Comparison of ENCODE assay signal across 30 cellular contexts in the genomic region with DNA sequence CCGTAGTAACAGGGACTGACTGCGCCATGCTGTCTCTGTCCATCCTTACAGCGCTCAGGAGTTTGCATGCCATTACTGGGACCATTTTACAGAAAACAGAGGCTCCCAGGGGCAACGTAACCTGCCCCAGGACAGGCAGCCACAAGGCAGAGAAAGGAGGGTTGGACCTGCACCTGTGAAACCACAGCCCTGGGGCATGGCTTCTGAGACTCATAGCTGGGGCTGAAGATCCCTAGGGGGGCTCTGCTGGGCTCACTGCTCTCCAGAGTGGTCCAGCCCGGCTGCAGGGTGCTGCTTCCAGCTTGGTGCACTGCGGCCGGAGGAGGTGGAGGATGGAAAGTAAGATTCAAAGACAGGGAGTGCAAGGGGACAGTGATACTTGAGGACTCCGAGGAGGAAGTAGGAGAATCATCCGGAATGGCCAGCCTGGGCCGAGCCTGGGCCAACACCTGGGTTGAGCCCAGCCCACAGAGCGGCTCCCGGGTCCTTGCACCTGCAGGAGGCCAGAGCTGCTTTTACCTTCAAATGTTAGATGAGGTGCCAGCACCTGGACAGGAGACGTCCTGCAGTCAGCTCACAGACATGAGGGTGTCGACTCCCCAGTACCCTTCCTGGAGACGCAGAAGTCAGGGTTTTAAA.
DNase-seq lines count a peak whose midpoint lies in the region; ATAC-seq, FAIRE-seq and TF ChIP-seq lines count a peak whose summit lies in the region.
"Had no signal": no experiment of that assay in that cellular context is flagged by ENCODE, and none has a peak within 500 bp of the region (broad histone marks: within the 10 kb centered on the region; RNA-seq: fewer than 3 reads in every experiment).

No MANE protein-coding gene starts in this region.

- no peak overlapping the region for H3K14ac ChIP-seq in H1 (ENCODE audit: insufficient read length)

- no peak for FAIRE-seq in H1 (lab: Jason Lieb, UNC)
- FAIRE-seq: A204.1 had no signal

- peak overlapping the region; percentile 99 for H2BK5ac ChIP-seq in H1 (ENCODE audit: low read depth, low read length)

- peak overlapping the region; percentile 98 for H2BK12ac ChIP-seq in H1 (ENCODE audit: low read depth, low read length)

- H3K4me3 ChIP-seq in BLaER1 = no peak overlapping the region
- H3K4me3 ChIP-seq in HUES6 (ENCODE audit: low read depth, low read length) = no peak overlapping the region
- H3K4me3 ChIP-seq in H1 (ENCODE audit: extremely low read depth in 1 of 4, insufficient read depth in 2 of 4, low read depth in 3 of 4, low read length in 4 of 4) = no peak overlapping the region
- peak overlapping the region; percentile 57 for H3K4me3 ChIP-seq in neural cell (ENCODE audit: low read length)
- H3K4me3 ChIP-seq in CD4-positive, alpha-beta memory T cell (ENCODE audit: low read length in 2 of 2) = no peak overlapping the region
- H3K4me3 ChIP-seq: gastrocnemius medialis, lung, smooth muscle cell, suprapubic skin, upper lobe of right lung had no signal

- DNase-seq in H1 (ENCODE audit: low read depth in 1 of 2, low spot score in 2 of 2) (no peak), GM10266 (ENCODE audit: extremely low spot score) (no peak)
- DNase-seq in stimulated activated CD4-positive, alpha-beta T cell treated with anti-CD3 and anti-CD28 coated beads, Interleukin-12 subunit alpha, Interleukin-12 subunit beta, amount 100 ng/mL, for 4 hours = no peak
- DNase-seq in CD4-positive, alpha-beta memory T cell = no peak
- DNase-seq: activated CD4-positive, alpha-beta memory T cell treated with anti-CD3 and anti-CD28 coated beads for 36 hours; activated CD4-positive, alpha-beta T cell treated with anti-CD3 and anti-CD28 coated beads for 1 hour; activated naive CD4-positive, alpha-beta T cell treated with Interleukin-2 at 50 U/mL for 16 hours; activated T-cell treated with anti-CD3 and anti-CD28 coated beads, Interleukin-2, amount 50 U/mL, for 72 hours; cerebellar nuclear complex; dermis blood vessel endothelial cell; gastrocnemius medialis; MM.1S; NCI-H1930; NCI-H2171 treated with DMSO at 0.1 percent for 48 hours; NCI-H510A treated with DMSO at 0.1 percent for 48 hours; PC-3; Right ventricle myocardium superior; stimulated activated CD4-positive, alpha-beta T cell treated with anti-CD3 and anti-CD28 coated beads, Interleukin-1b, Interleukin-23, amount 100 ng/mL, for 48 hours; stimulated activated naive CD4-positive, alpha-beta T cell treated with Interleukin-2 at 50 U/mL for 16 hours had no signal

- TF ChIP-seq EP300 in H1 (IDR thresholded peaks at IDR 0.05; ENCODE audit: borderline replicate concordance in 1 of 2, low read depth in 2 of 2, low read length in 2 of 2) (no peak), neural cell (conservative IDR thresholded peaks at IDR 0.05; ENCODE audit: poor library complexity, severe bottlenecking) (no peak)

- H3K36me3 ChIP-seq in BLaER1 (no peaks in the 10 kb centered on the region), HUES6 (ENCODE audit: control insufficient read depth, insufficient read depth, low read length) (no peaks in the 10 kb centered on the region), H1 (ENCODE audit: control insufficient read depth in 2 of 4, insufficient read depth in 4 of 4, low read length in 3 of 4) (no peaks in the 10 kb centered on the region), neural cell (ENCODE audit: insufficient read depth, low read length) (no peaks in the 10 kb centered on the region)
- no peaks in the 10 kb centered on the region for H3K36me3 ChIP-seq in CD4-positive, alpha-beta memory T cell (ENCODE audit: insufficient read depth, low read length)
- H3K36me3 ChIP-seq: gastrocnemius medialis, suprapubic skin, upper lobe of right lung had no signal

- H3K9me3 Mint-ChIP-seq in CD4-positive, alpha-beta memory T cell = peaks cover 0 to 11% (median under 1%) of the 10 kb centered on the region in 8 donors
- H3K9me3 Mint-ChIP-seq: activated CD4-positive, alpha-beta memory T cell treated with anti-CD3 and anti-CD28 coated beads for 36 hours; activated T-cell treated with anti-CD3 and anti-CD28 coated beads, Interleukin-2, amount 50 U/mL, for 72 hours; natural killer cell treated with Interleukin-12 subunit alpha and Interleukin-12 subunit beta and Interleukin-15 and Interleukin-18, amount 100 ng/mL, for 72 hours had no signal

- ATAC-seq in HG03159 (IDR thresholded peaks at IDR 0.05; ENCODE audit: unreplicated experiment) = no peak
- ATAC-seq: activated T-cell treated with anti-CD3 and anti-CD28 coated beads, Interleukin-2, amount 50 U/mL, for 72 hours; gastrocnemius medialis; natural killer cell treated with Interleukin-12 subunit alpha and Interleukin-12 subunit beta and Interleukin-15 and Interleukin-18, amount 100 ng/mL, for 72 hours; PC-3; upper lobe of right lung had no signal

- H3K4me2 ChIP-seq in BLaER1 (peak overlapping the region; percentile 35; the same call in 1 of the 2 replicates), H1 (ENCODE audit: insufficient read depth in 1 of 2, low read depth in 2 of 2, low read length in 2 of 2) (peak overlapping the region in 1 of 2 experiments; percentile 56; a peak in 1 of 4 replicates), neural cell (ENCODE audit: low read length) (peak overlapping the region; percentile 43)

- H4K20me1 ChIP-seq in BLaER1 = no peaks in the 10 kb centered on the region
- no peaks in the 10 kb centered on the region for H4K20me1 ChIP-seq in H1 (replicated peaks in 1 of 2; ENCODE audit: control insufficient read depth in 1 of 2, insufficient read depth in 2 of 2, low read length in 2 of 2)
- peaks cover 2% of the 10 kb centered on the region for H4K20me1 ChIP-seq in neural cell (ENCODE audit: insufficient read depth)

- H3K23ac ChIP-seq in H1 (ENCODE audit: insufficient read length) = no peak overlapping the region

- no peak for TF ChIP-seq RAD21 in H1 (IDR thresholded peaks at IDR 0.05 in 1 of 2, conservative IDR thresholded peaks at IDR 0.05 in 1 of 2; ENCODE audit: low read depth in 2 of 2, low read length in 2 of 2)
- no peak for TF ChIP-seq RAD21 in neural cell (conservative IDR thresholded peaks at IDR 0.05)

- H3F3A ChIP-seq in neural cell (ENCODE audit: insufficient read depth, low read length, poor library complexity, severe bottlenecking) = peaks cover 10% of the 10 kb centered on the region

- 88% methylated on average over 15 of the region's 15 CpGs; no CpG with 5 or more reads in 1 of the 2 experiments for WGBS in H1 (ENCODE audit: extremely low coverage in 1 of 2, insufficient coverage in 1 of 2, insufficient read length in 1 of 2, insufficient replicate concordance in 2 of 2, low coverage in 1 of 2, low lambda C conversion rate in 2 of 2, missing lambda C conversion rate in 1 of 2), 2 experiments

- no peaks in the 10 kb centered on the region for H3K9me2 ChIP-seq in neural cell (ENCODE audit: insufficient read depth, low read length)

- H3K9ac ChIP-seq in BLaER1 (no peak overlapping the region), HUES6 (ENCODE audit: low read length) (peak overlapping the region; percentile 74), H1 (replicated peaks in 1 of 4; ENCODE audit: extremely low read depth in 1 of 4, low read depth in 3 of 4, low read length in 3 of 4) (0 out of 7 replicates have a peak overlapping the region, but pooled peaks of 1 of the 4 experiments have one; percentile 28), neural cell (ENCODE audit: low read length) (peak overlapping the region; percentile 55)
- H3K9ac ChIP-seq: parathyroid adenoma had no signal

- H3K79me1 ChIP-seq in H1 (ENCODE audit: low read depth, low read length) = peaks cover 3% of the 10 kb centered on the region; the same call in 1 of the 2 replicates

- no peaks in the 10 kb centered on the region for H3K4me1 Mint-ChIP-seq in CD4-positive, alpha-beta memory T cell

- no peaks in the 10 kb centered on the region for H3K79me2 ChIP-seq in H1 (ENCODE audit: control insufficient read depth in 1 of 2, insufficient read depth in 2 of 2, low read length in 2 of 2)
- H3K79me2 ChIP-seq in neural cell (replicated peaks; ENCODE audit: insufficient read depth, low read length) = no peaks in the 10 kb centered on the region
- H3K79me2 ChIP-seq: parathyroid adenoma had no signal

- H3K23me2 ChIP-seq in H1 (ENCODE audit: low read depth, low read length) = no peaks in the 10 kb centered on the region

- peak overlapping the region; percentile 99 for H3K18ac ChIP-seq in H1 (ENCODE audit: extremely low read depth, low read length)

- no peaks in the 10 kb centered on the region for H3K9me3 ChIP-seq in BLaER1
- no peaks in the 10 kb centered on the region for H3K9me3 ChIP-seq in HUES6 (ENCODE audit: control insufficient read depth, insufficient read depth, low read depth, low read length)
- no peaks in the 10 kb centered on the region for H3K9me3 ChIP-seq in H1 (ENCODE audit: insufficient read depth in 2 of 2, low read depth in 1 of 2, low read length in 1 of 2)
- no peaks in the 10 kb centered on the region for H3K9me3 ChIP-seq in neural cell (ENCODE audit: low read length)
- H3K9me3 ChIP-seq in CD4-positive, alpha-beta memory T cell (ENCODE audit: control insufficient read depth in 1 of 2, low read length in 2 of 2) = no peaks in the 10 kb centered on the region
- H3K9me3 ChIP-seq: gastrocnemius medialis, suprapubic skin, upper lobe of right lung had no signal

- H2BK15ac ChIP-seq in H1 (ENCODE audit: low read length) = peak overlapping the region; percentile 82

- H4K8ac ChIP-seq in H1 (ENCODE audit: extremely low read depth, insufficient read depth, low read length) = no peak overlapping the region

- H3K27me3 ChIP-seq in BLaER1 = no peaks in the 10 kb centered on the region
- H3K27me3 ChIP-seq in HUES6 (ENCODE audit: control insufficient read depth, insufficient read depth, low read length) = no peaks in the 10 kb centered on the region
- no peaks in the 10 kb centered on the region for H3K27me3 ChIP-seq in H1 (replicated peaks in 1 of 4; ENCODE audit: control insufficient read depth in 3 of 4, extremely low read depth in 1 of 4, insufficient read depth in 3 of 4, low read length in 3 of 4)
- H3K27me3 ChIP-seq in neural cell (ENCODE audit: insufficient read depth, low read depth, low read length) = no peaks in the 10 kb centered on the region
- H3K27me3 ChIP-seq in CD4-positive, alpha-beta memory T cell (ENCODE audit: insufficient read depth, low read length) = no peaks in the 10 kb centered on the region

- H2BK20ac ChIP-seq in H1 (ENCODE audit: low read length) = peak overlapping the region; percentile 99

- POLR2A ChIA-PET in H1 (lab: Charles Lee; ENCODE audit: partially characterized antibody) = interaction anchor here (0.7 to 4.2 kb wide), 6 partner anchors 17 to 82 kb away, joined by 3 to 25 read pairs (median 3); no protein-coding TSS in a partner anchor
- POLR2A ChIA-PET in CD4-positive, alpha-beta memory T cell (lab: Charles Lee; ENCODE audit: partially characterized antibody) = no interaction called here

- peak overlapping the region; percentile 100 for H2BK120ac ChIP-seq in H1 (replicated peaks; ENCODE audit: low read depth, low read length)

- CTCF ChIA-PET in H1 (lab: Charles Lee; ENCODE audit: partially characterized antibody) = interaction anchor here (1.3 kb wide), 1 partner anchor 15 kb away, joined by 3 read pairs; no protein-coding TSS in a partner anchor
- CTCF ChIA-PET in CD4-positive, alpha-beta memory T cell (lab: Charles Lee; ENCODE audit: partially characterized antibody) = no interaction called here

- H4K91ac ChIP-seq in H1 (replicated peaks; ENCODE audit: insufficient read length, low read length) = peak overlapping the region; percentile 100

- no peak for TF ChIP-seq POLR2A in H1 (IDR thresholded peaks at IDR 0.05; ENCODE audit: control extremely low read depth in 1 of 2, low read depth in 2 of 2, low read length in 2 of 2)

- peak overlapping the region; percentile 99; the same call in 1 of the 2 replicates for H2AK5ac ChIP-seq in H1 (ENCODE audit: low read depth, low read length)

- H3K4me3 Mint-ChIP-seq in CD4-positive, alpha-beta memory T cell = no peak overlapping the region
- H3K4me3 Mint-ChIP-seq: activated CD4-positive, alpha-beta memory T cell treated with anti-CD3 and anti-CD28 coated beads for 36 hours; activated T-cell treated with anti-CD3 and anti-CD28 coated beads, Interleukin-2, amount 50 U/mL, for 72 hours; natural killer cell treated with Interleukin-12 subunit alpha and Interleukin-12 subunit beta and Interleukin-15 and Interleukin-18, amount 100 ng/mL, for 72 hours had no signal

- TF ChIP-seq CTCF in H1 (IDR thresholded peaks at IDR 0.05; ENCODE audit: control extremely low read depth in 1 of 3, insufficient read depth in 1 of 3, low read depth in 1 of 3, low read length in 3 of 3) (no peak), neural cell (IDR thresholded peaks at IDR 0.05; ENCODE audit: poor library complexity, severe bottlenecking) (no peak), GM10266 (IDR thresholded peaks at IDR 0.05; ENCODE audit: control insufficient read depth, insufficient read depth, low read depth, missing control alignments) (no peak)

- H3K27me3 Mint-ChIP-seq in CD4-positive, alpha-beta memory T cell = peaks cover 6 to 7% of the 10 kb centered on the region in 2 donors

- no peak overlapping the region for H2AFZ ChIP-seq in H1 (ENCODE audit: low read length)
- H2AFZ ChIP-seq in neural cell (ENCODE audit: low read depth, low read length) = no peak overlapping the region
- H2AFZ ChIP-seq: parathyroid adenoma had no signal

- peak overlapping the region; percentile 76 for H4K5ac ChIP-seq in H1 (ENCODE audit: insufficient read length, low read depth, low read length)

- H3K56ac ChIP-seq in H1 (replicated peaks; ENCODE audit: insufficient read length, low read depth, low read length) = peak overlapping the region; percentile 20

- intact Hi-C loops in CD4-positive, alpha-beta memory T cell (cut with micrococcal nuclease) = no loop called here

- H3K4ac ChIP-seq in H1 (replicated peaks; ENCODE audit: insufficient read length, low read depth, low read length) = peak overlapping the region; percentile 100

- no peak overlapping the region for H3K27ac ChIP-seq in BLaER1
- peak overlapping the region; percentile 84 for H3K27ac ChIP-seq in HUES6 (ENCODE audit: low read depth, low read length)
- H3K27ac ChIP-seq in H1 (ENCODE audit: low read depth, low read length) = peak overlapping the region; percentile 81
- peak overlapping the region; percentile 88 for H3K27ac ChIP-seq in neural cell (ENCODE audit: low read length)
- H3K27ac ChIP-seq in CD4-positive, alpha-beta memory T cell (ENCODE audit: low read depth, low read length) = no peak overlapping the region
- H3K27ac ChIP-seq: gastrocnemius medialis, parathyroid adenoma, suprapubic skin, upper lobe of right lung had no signal

- H3K4me1 ChIP-seq in BLaER1 (peaks cover 21% of the 10 kb centered on the region), HUES6 (ENCODE audit: control insufficient read depth, insufficient read depth, low read length) (peaks cover 70% of the 10 kb centered on the region), H1 (replicated peaks in 1 of 4; ENCODE audit: control insufficient read depth in 3 of 4, insufficient read depth in 4 of 4, low read length in 3 of 4) (peaks cover 19 to 53% (median 31%) of the 10 kb centered on the region in 4 experiments)
- no peaks in the 10 kb centered on the region for H3K4me1 ChIP-seq in CD4-positive, alpha-beta memory T cell (ENCODE audit: insufficient read depth, low read length)
- H3K4me1 ChIP-seq: gastrocnemius medialis, parathyroid adenoma, suprapubic skin, upper lobe of right lung had no signal

- no peaks in the 10 kb centered on the region for H3K36me3 Mint-ChIP-seq in CD4-positive, alpha-beta memory T cell
- H3K36me3 Mint-ChIP-seq: activated CD4-positive, alpha-beta memory T cell treated with anti-CD3 and anti-CD28 coated beads for 36 hours; natural killer cell treated with Interleukin-12 subunit alpha and Interleukin-12 subunit beta and Interleukin-15 and Interleukin-18, amount 100 ng/mL, for 72 hours had no signal

- H3K27ac Mint-ChIP-seq in CD4-positive, alpha-beta memory T cell = no peak overlapping the region
- H3K27ac Mint-ChIP-seq: activated CD4-positive, alpha-beta memory T cell treated with anti-CD3 and anti-CD28 coated beads for 36 hours; activated T-cell treated with anti-CD3 and anti-CD28 coated beads, Interleukin-2, amount 50 U/mL, for 72 hours; natural killer cell treated with Interleukin-12 subunit alpha and Interleukin-12 subunit beta and Interleukin-15 and Interleukin-18, amount 100 ng/mL, for 72 hours had no signal

Comparison
In these comparisons a context has a peak if more than half of its experiments do, and no peak if none do; other contexts are left out.
1. H3K27ac ChIP-seq: peak in HUES6 (single experiment), H1 (single experiment) and neural cell (single experiment); none in BLaER1 (single experiment) and CD4-positive, alpha-beta memory T cell (single experiment).